In genomic region chr1:59816318-59816878, GRCh38 we compare ENCODE assay signal across 23 cellular contexts. TPM values are rescaled to one million over a fixed set of nuclear protein-coding genes. Genes with fewer than 3 reads are reported as not detected.
DNase-seq lines count a peak whose midpoint lies in the region; ATAC-seq and TF ChIP-seq lines count a peak whose summit lies in the region.
"Had no signal": no experiment of that assay in that cellular context is flagged by ENCODE, and none has a peak within 500 bp of the region (broad histone marks: within the 10 kb centered on the region; RNA-seq: fewer than 3 reads in every experiment).

No MANE protein-coding gene starts in this region.

- H2BK12ac ChIP-seq in H9 (ENCODE audit: insufficient read length, low read depth, low read length): no peak overlapping the region

- no peak overlapping the region for H2BK20ac ChIP-seq in H9 (ENCODE audit: low read depth, low read length, poor library complexity, severe bottlenecking)

- H3K79me2 ChIP-seq in H9 (ENCODE audit: insufficient read depth, low read length) (peaks cover 8% of the 10 kb centered on the region), parathyroid adenoma (peaks cover 5% of the 10 kb centered on the region)

- TF ChIP-seq POLR2A in esophagus squamous epithelium (IDR thresholded peaks at IDR 0.05): no peak

- H3K9ac ChIP-seq in H9 (ENCODE audit: extremely low read depth, insufficient read length, low read length): no peak overlapping the region
- no peak overlapping the region for H3K9ac ChIP-seq in parathyroid adenoma

- no peak overlapping the region for H4K5ac ChIP-seq in H9 (ENCODE audit: insufficient read length, low read depth, low read length)

- H3K18ac ChIP-seq in H9 (ENCODE audit: insufficient read length, low read depth, low read length): no peak overlapping the region

- TF ChIP-seq CTCF in H9 (conservative IDR thresholded peaks at IDR 0.05): no peak
- TF ChIP-seq CTCF in esophagus squamous epithelium (IDR thresholded peaks at IDR 0.05): no peak
- TF ChIP-seq CTCF in parathyroid adenoma (IDR thresholded peaks at IDR 0.05): no peak
- TF ChIP-seq CTCF in psoas muscle (IDR thresholded peaks at IDR 0.05): no peak

- H4K91ac ChIP-seq in H9 (ENCODE audit: insufficient read length, low read depth, low read length): no peak overlapping the region

- H3K36me3 Mint-ChIP-seq in H9 (ENCODE audit: insufficient read depth in 1 of 3, low read depth in 3 of 3): no peaks in the 10 kb centered on the region
- H3K36me3 Mint-ChIP-seq: activated naive CD8-positive, alpha-beta T cell treated with anti-CD3 and anti-CD28 coated beads for 36 hours; brain; natural killer cell had no signal

- no peaks in the 10 kb centered on the region for H3K27me3 ChIP-seq in H9 (ENCODE audit: insufficient read depth, low read length)
- H3K27me3 ChIP-seq in esophagus squamous epithelium: peaks cover 0 to 44% (median 8%) of the 10 kb centered on the region in 4 donors
- H3K27me3 ChIP-seq in parathyroid adenoma (ENCODE audit: control insufficient read depth, insufficient read depth, low read length): no peaks in the 10 kb centered on the region
- peaks cover 8 to 54% (median 9%) of the 10 kb centered on the region in 3 donors for H3K27me3 ChIP-seq in psoas muscle (ENCODE audit: insufficient read depth in 3 of 3, low read length in 2 of 3)

- H3K9me3 ChIP-seq in H9 (ENCODE audit: control insufficient read depth, low read depth, low read length) (no peaks in the 10 kb centered on the region), esophagus squamous epithelium (no peaks in the 10 kb centered on the region), parathyroid adenoma (ENCODE audit: control insufficient read depth, low read length) (no peaks in the 10 kb centered on the region), psoas muscle (no peaks in the 10 kb centered on the region)
- H3K9me3 ChIP-seq: MG63 had no signal

- no peak overlapping the region for H2BK120ac ChIP-seq in H9 (ENCODE audit: low read depth, low read length, poor library complexity, severe bottlenecking)

- peaks cover 2% of the 10 kb centered on the region for H3K27me3 Mint-ChIP-seq in H9 (ENCODE audit: low read depth)
- H3K27me3 Mint-ChIP-seq: activated B cell treated with CpG ODN at 0.5 μM for 24 hours, progenitor cell of endocrine pancreas had no signal

- H3K4me1 Mint-ChIP-seq in H9: no peaks in the 10 kb centered on the region

- no peak for DNase-seq in H9
- peak; percentile 31 for DNase-seq in OCI-M1 (lab: John Stamatoyannopoulos, UW)
- DNase-seq in esophagus squamous epithelium (lab: John Stamatoyannopoulos, UW): no peak
- no peak for DNase-seq in psoas muscle
- DNase-seq: activated B cell treated with CpG ODN at 0.5 μM for 24 hours; activated naive CD8-positive, alpha-beta T cell treated with anti-CD3 and anti-CD28 coated beads for 36 hours; AML-193; MG63; natural killer cell; NCI-H1930; SIG-M5; stimulated activated CD4-positive, alpha-beta T cell treated with anti-CD3 and anti-CD28 coated beads, Interleukin-4, amount 100 ng/mL, for 4 hours; substantia nigra had no signal

- H3K4me3 Mint-ChIP-seq in H9: no peak overlapping the region
- H3K4me3 Mint-ChIP-seq: activated B cell treated with CpG ODN at 0.5 μM for 24 hours; activated naive CD8-positive, alpha-beta T cell treated with anti-CD3 and anti-CD28 coated beads for 36 hours; activated T-helper 1 cell treated with anti-CD3 and anti-CD28 coated beads, Interleukin-12 subunit alpha, Interleukin-12 subunit beta, Interleukin-2, Interleukin-4 antibody, amounts not matched to agents 30 ng/mL and 10 ng/mL and 1 ng/mL, durations not matched to agents 14 hours and 24 hours and 36 hours; brain; dendritic cell treated with granulocyte-macrophage colony-stimulating factor and Interleukin-4, amounts not matched to agents 40 ng/mL and 50 ng/mL, for 4 days; natural killer cell; T-helper 1 cell treated with Interleukin-12 subunit alpha and Interleukin-12 subunit beta and Interleukin-4 antibody, amounts not matched to agents 30 μg/mL and 1 μg/mL, for 36 hours had no signal

- H3K4ac ChIP-seq in H9 (ENCODE audit: low read depth, low read length): no peak overlapping the region

- H2AK5ac ChIP-seq in H9 (ENCODE audit: insufficient read length, low read length): no peak overlapping the region

- no peak overlapping the region for H2BK5ac ChIP-seq in H9 (ENCODE audit: insufficient read length, low read length)

- H4K8ac ChIP-seq in H9 (replicated peaks; ENCODE audit: insufficient read length, low read depth, low read length): no peak overlapping the region

- H3K27ac ChIP-seq in H9 (ENCODE audit: insufficient read length, low read depth, low read length) (no peak overlapping the region), esophagus squamous epithelium (peak overlapping the region in 1 of 4 donors; percentile 93), parathyroid adenoma (no peak overlapping the region), psoas muscle (no peak overlapping the region)

- ATAC-seq in psoas muscle: no peak
- no peak for ATAC-seq in activated CD4-positive, CD25-positive, alpha-beta regulatory T cell treated with anti-CD3 and anti-CD28 coated beads, Interleukin-2, amount 50 U/mL, for 24 hours
- ATAC-seq in GM18868 (IDR thresholded peaks at IDR 0.05; ENCODE audit: unreplicated experiment): no peak
- no peak for ATAC-seq in GM19324 (IDR thresholded peaks at IDR 0.05; ENCODE audit: low FRiP score, unreplicated experiment)
- ATAC-seq: natural killer cell had no signal

- no peaks in the 10 kb centered on the region for H3K36me3 ChIP-seq in esophagus squamous epithelium
- no peaks in the 10 kb centered on the region for H3K36me3 ChIP-seq in parathyroid adenoma (ENCODE audit: control insufficient read depth, insufficient read depth, low read length)
- no peaks in the 10 kb centered on the region for H3K36me3 ChIP-seq in psoas muscle (ENCODE audit: insufficient read depth in 1 of 2, low read depth in 1 of 2)
- H3K36me3 ChIP-seq: MG63 had no signal

- H3K4me2 ChIP-seq in H9 (ENCODE audit: insufficient read depth, insufficient read length, low read length) (peak overlapping the region; percentile 20), parathyroid adenoma (ENCODE audit: low read length) (peak overlapping the region; percentile 82)

- peaks cover 6% of the 10 kb centered on the region for H3K23me2 ChIP-seq in H9 (ENCODE audit: insufficient read length, low read depth, low read length, poor library complexity, severe bottlenecking)

- H3K14ac ChIP-seq in H9 (ENCODE audit: insufficient read depth, low read length): no peak overlapping the region

- intact Hi-C loops in esophagus squamous epithelium (cut with DNase I) (no loop called here), psoas muscle (cut with DNase I) (no loop called here)

- H3K4me1 ChIP-seq in H9 (ENCODE audit: insufficient read depth, low read length): peaks cover 2% of the 10 kb centered on the region; the same call in 1 of the 2 replicates
- H3K4me1 ChIP-seq in esophagus squamous epithelium: peaks cover 4 to 54% (median 11%) of the 10 kb centered on the region in 3 donors
- no peaks in the 10 kb centered on the region for H3K4me1 ChIP-seq in parathyroid adenoma
- H3K4me1 ChIP-seq in psoas muscle: no peaks in the 10 kb centered on the region

- no peak overlapping the region for H3K56ac ChIP-seq in H9 (ENCODE audit: insufficient read length, low read depth, low read length)

- no peak overlapping the region for H2AFZ ChIP-seq in H9 (ENCODE audit: low read length)
- no peak overlapping the region for H2AFZ ChIP-seq in parathyroid adenoma

- no peaks in the 10 kb centered on the region for H4K20me1 ChIP-seq in H9 (ENCODE audit: control insufficient read depth, insufficient read depth, insufficient read length)

- no peak overlapping the region for H2BK15ac ChIP-seq in H9 (ENCODE audit: low read depth, low read length)

- H3K27ac Mint-ChIP-seq in H9: no peak overlapping the region
- H3K27ac Mint-ChIP-seq: activated B cell treated with CpG ODN at 0.5 μM for 24 hours; activated naive CD8-positive, alpha-beta T cell treated with anti-CD3 and anti-CD28 coated beads for 36 hours; activated T-helper 1 cell treated with anti-CD3 and anti-CD28 coated beads, Interleukin-12 subunit alpha, Interleukin-12 subunit beta, Interleukin-2, Interleukin-4 antibody, amounts not matched to agents 30 ng/mL and 10 ng/mL and 1 ng/mL, durations not matched to agents 14 hours and 24 hours and 36 hours; brain; dendritic cell treated with granulocyte-macrophage colony-stimulating factor and Interleukin-4, amounts not matched to agents 40 ng/mL and 50 ng/mL, for 4 days; natural killer cell; progenitor cell of endocrine pancreas; T-helper 1 cell treated with Interleukin-12 subunit alpha and Interleukin-12 subunit beta and Interleukin-4 antibody, amounts not matched to agents 30 μg/mL and 1 μg/mL, for 36 hours had no signal

- H3T11ph ChIP-seq in H9 (ENCODE audit: low read length): no peak overlapping the region

- H3K23ac ChIP-seq in H9 (ENCODE audit: insufficient read length, low read depth, low read length): no peak overlapping the region

- no peaks in the 10 kb centered on the region for H3K9me3 Mint-ChIP-seq in H9
- H3K9me3 Mint-ChIP-seq: activated B cell treated with CpG ODN at 0.5 μM for 24 hours; activated naive CD8-positive, alpha-beta T cell treated with anti-CD3 and anti-CD28 coated beads for 36 hours; activated T-helper 1 cell treated with anti-CD3 and anti-CD28 coated beads, Interleukin-12 subunit alpha, Interleukin-12 subunit beta, Interleukin-2, Interleukin-4 antibody, amounts not matched to agents 30 ng/mL and 10 ng/mL and 1 ng/mL, durations not matched to agents 14 hours and 24 hours and 36 hours; dendritic cell treated with granulocyte-macrophage colony-stimulating factor and Interleukin-4, amounts not matched to agents 40 ng/mL and 50 ng/mL, for 4 days; natural killer cell; T-helper 1 cell treated with Interleukin-12 subunit alpha and Interleukin-12 subunit beta and Interleukin-4 antibody, amounts not matched to agents 30 μg/mL and 1 μg/mL, for 36 hours had no signal

- no CpG with 5 or more reads among the region's 5 CpGs for WGBS in H9 (ENCODE audit: extremely low coverage, insufficient read length, low lambda C conversion rate)
- WGBS in esophagus squamous epithelium, 2 donors: 53 to 71% methylated on average over 5 of the region's 5 CpGs
- WGBS in psoas muscle, 3 donors: 51 to 66% (median 51%) methylated on average over 5 of the region's 5 CpGs

- no peaks in the 10 kb centered on the region for H3K79me1 ChIP-seq in H9 (ENCODE audit: insufficient read depth, low read depth, low read length, poor library complexity, severe bottlenecking)

- H3K4me3 ChIP-seq in esophagus squamous epithelium: peak overlapping the region; percentile 58 to 74 (median 72)
- H3K4me3 ChIP-seq in parathyroid adenoma (ENCODE audit: low read depth, low read length): peak overlapping the region; percentile 78
- H3K4me3 ChIP-seq in psoas muscle: no peak overlapping the region
- H3K4me3 ChIP-seq: MG63 had no signal

RNA-seq across cellular contexts. Expression of gene HOOK1, which starts 1.6 kb away (rescaled TPM):
- 31.0 and 42.0 TPM in 2 replicates for total RNA-seq in H9 (2021)
- 10 to 100 TPM; 13.7 to 35.1 (median 28.1) TPM for total RNA-seq in esophagus squamous epithelium
- under 1 TPM; 0.04 to 0.34 (median 0.14) TPM for total RNA-seq in psoas muscle
- under 1 TPM in 2 of 3 donors, not detected in 1; 0.03 to 0.06 TPM for polyA plus RNA-seq in psoas muscle
- total RNA-seq: lung microvascular endothelial cell had no signal

Comparison
In these comparisons a context has a peak if more than half of its experiments do, and no peak if none do; other contexts are left out.
1. RNA of gene HOOK1, which starts 1.6 kb away (total RNA-seq): 31.0 to 42.0 TPM in H9 and 13.7 to 35.1 TPM in esophagus squamous epithelium; 0.04 to 0.34 TPM in psoas muscle; every median in the first group is over 10 times any median in the second.